In genomic region chr5:113256671-113257452, GRCh38 we compare ENCODE assay signal across 19 cellular contexts.
"Had no signal": no experiment of that assay in that cellular context is flagged by ENCODE, and none has a peak within 500 bp of the region (broad histone marks: within the 10 kb centered on the region; RNA-seq: fewer than 3 reads in every experiment).

No MANE protein-coding gene starts in this region.

- H3K4me1 ChIP-seq: colonic mucosa, uterus had no signal

- H3K4me3 ChIP-seq: colonic mucosa, ovary, skin epidermis, thyroid gland, uterus had no signal

- H3K36me3 ChIP-seq: colonic mucosa, ovary, thyroid gland, uterus had no signal

- H3K27me3 ChIP-seq: colonic mucosa, ovary, thyroid gland, uterus had no signal

- DNase-seq: activated CD4-positive, alpha-beta T cell treated with anti-CD3 and anti-CD28 coated beads, Interleukin-2, amount 10 ng/mL, durations not matched to agents 7 days and 5 days; activated CD4-positive, CD25-positive, alpha-beta regulatory T cell; activated CD8-positive, alpha-beta memory T cell treated with anti-CD3 and anti-CD28 coated beads for 24 hours; activated naive CD4-positive, alpha-beta T cell treated with anti-CD3 and anti-CD28 coated beads for 36 hours; activated T-cell treated with anti-CD3 and anti-CD28 coated beads for 4 hours; caudate nucleus; colonic mucosa; effector CD8-positive, alpha-beta T cell; mesenchymal stem cell; nephron progenitor cell; ovary; stimulated activated CD4-positive, alpha-beta T cell treated with anti-CD3 and anti-CD28 coated beads, Interleukin-4, amount 100 ng/mL, for 4 hours; T-helper 2 cell; thyroid gland; uterus had no signal

- ATAC-seq: activated T-helper 17 cell treated with anti-CD3 and anti-CD28 coated beads, Interleukin-2, amount 50 U/mL, for 72 hours had no signal

- FAIRE-seq: TTC549 had no signal

- H3K27ac ChIP-seq: colonic mucosa, epithelial cell of prostate, thyroid gland had no signal

- H3K9me3 ChIP-seq: colonic mucosa, ovary, thyroid gland, uterus had no signal
